In genomic region chr15:65083262-65083701, GRCh38 we compare ENCODE assay signal across 10 cellular contexts. TPM values are rescaled to one million over a fixed set of nuclear protein-coding genes. Genes with fewer than 3 reads are reported as not detected.
DNase-seq lines count a peak whose midpoint lies in the region; ATAC-seq, FAIRE-seq and TF ChIP-seq lines count a peak whose summit lies in the region.
"Had no signal": no experiment of that assay in that cellular context is flagged by ENCODE, and none has a peak within 500 bp of the region (broad histone marks: within the 10 kb centered on the region; RNA-seq: fewer than 3 reads in every experiment).

No MANE protein-coding gene starts in this region.

- no TSS peak for BruUV-seq in K562 (replicated peaks; lab: Mats Ljungman, UMichigan)

- ATAC-seq in K562 (no peak), GM19395 (IDR thresholded peaks at IDR 0.05; ENCODE audit: unreplicated experiment) (no peak)

- peak overlapping the region; percentile 73; the same call in 1 of the 2 replicates for H3K27ac ChIP-seq in HUES64 (ENCODE audit: low read depth, low read length)
- H3K27ac ChIP-seq in K562 (ENCODE audit: extremely low read depth, low read depth, low read length): no peak overlapping the region

- H3K4me1 ChIP-seq in HUES64 (ENCODE audit: insufficient read depth, low read length) (peaks cover 45% of the 10 kb centered on the region), K562 (replicated peaks in 1 of 2; ENCODE audit: control insufficient read depth in 2 of 2, insufficient read depth in 2 of 2, low read length in 2 of 2) (peaks cover 0 to 2% of the 10 kb centered on the region in 2 experiments; a peak in 1 of 5 replicates)

- 5% methylated on average over 7 of the region's 7 CpGs for WGBS in HUES64
- WGBS in K562 (ENCODE audit: insufficient coverage, low coverage, missing lambda C conversion rate): 3% methylated on average over 7 of the region's 7 CpGs

- CTCF ChIA-PET in K562 (lab: Yijun Ruan, JAX; ENCODE audit: low intra/inter-chr PET ratio): interaction anchor here (1.1 to 1.7 kb wide), 2 partner anchors 30 to 352 kb away, joined by 5 to 6 read pairs; no protein-coding TSS in a partner anchor

- TF ChIP-seq POLR2A in K562 (conservative IDR thresholded peaks at IDR 0.05): no peak

- peak; percentile 46 to 67 for TF ChIP-seq RAD21 in K562 (CRISPR knock-in tag; conservative IDR thresholded peaks at IDR 0.05 in 1 of 2, IDR thresholded peaks at IDR 0.05 in 1 of 2)

- H3K9ac ChIP-seq in HUES64 (ENCODE audit: low read depth, low read length): no peak overlapping the region
- H3K9ac ChIP-seq in K562 (ENCODE audit: insufficient read depth in 1 of 2, low read depth in 2 of 2, low read length in 2 of 2): no peak overlapping the region

- intact Hi-C loops in K562 (cut with micrococcal nuclease): no loop called here

- H4K20me1 ChIP-seq in K562 (replicated peaks; ENCODE audit: control insufficient read depth, insufficient read depth, low read length): peaks cover 8% of the 10 kb centered on the region

- H3K9me1 ChIP-seq in K562 (ENCODE audit: control insufficient read depth, insufficient read depth, low read length): no peaks in the 10 kb centered on the region

- no peaks in the 10 kb centered on the region for H3K36me3 ChIP-seq in HUES64 (ENCODE audit: insufficient read depth, low read length)
- no peaks in the 10 kb centered on the region for H3K36me3 ChIP-seq in K562 (ENCODE audit: control insufficient read depth, insufficient read depth, low read length)

- in situ Hi-C loops in K562 (cut with MboI): no loop called here

- H2AFZ ChIP-seq in K562 (ENCODE audit: low read depth, low read length): no peak overlapping the region

- POLR2A ChIA-PET in K562 (lab: Yijun Ruan, JAX): interaction anchor here (0.6 to 2.6 kb wide), 3 partner anchors 14 to 1663 kb away, joined by 3 to 7 read pairs (median 4); partner anchors contain the start of gene RNU5B-1

- DNase-seq in K562 (ENCODE audit: extremely low read depth in 1 of 4, low spot score in 3 of 4) (peak in 1 of 4 experiments; percentile 17), iris pigment epithelial cell (ENCODE audit: low read depth) (peak; percentile 55), superior temporal gyrus (ENCODE audit: extremely low spot score) (peak; percentile 63), DMS53 (lab: John Stamatoyannopoulos, UW) (no peak)
- no peak for DNase-seq in activated effector memory CD4-positive, alpha-beta T cell treated with anti-CD3 and anti-CD28 coated beads, Interleukin-2, amount 50 U/mL, for 16 hours
- DNase-seq: central memory CD4-positive, alpha-beta T cell had no signal

- H3K79me2 ChIP-seq in K562 (ENCODE audit: control insufficient read depth, insufficient read depth, low read length): no peaks in the 10 kb centered on the region

- H3K27me3 ChIP-seq in HUES64 (ENCODE audit: insufficient read depth, low read length) (peaks cover 11% of the 10 kb centered on the region; the same call in 1 of the 2 replicates), K562 (ENCODE audit: control insufficient read depth in 2 of 2, insufficient read depth in 2 of 2, low read length in 2 of 2) (peaks cover 31 to 66% of the 10 kb centered on the region in 2 experiments)

- peak overlapping the region; percentile 17 for H3K4me3 ChIP-seq in HUES64 (ENCODE audit: low read length)
- no peak overlapping the region for H3K4me3 ChIP-seq in K562

- peak; percentile 15 for FAIRE-seq in K562 (lab: Jason Lieb, UNC)

- TF ChIP-seq CTCF in K562 (IDR thresholded peaks at IDR 0.05 in 2 of 3, conservative IDR thresholded peaks at IDR 0.05 in 1 of 3; ENCODE audit: insufficient read depth in 2 of 3, low read depth in 1 of 3, low read length in 3 of 3): peak; percentile 31 to 59 (median 32); a peak in 5 of 6 replicates

- H3K9me3 ChIP-seq in HUES64 (ENCODE audit: insufficient read depth, low read depth, low read length): no peaks in the 10 kb centered on the region
- H3K9me3 ChIP-seq in K562 (replicated peaks; ENCODE audit: control insufficient read depth, insufficient read depth, low read depth, low read length): no peaks in the 10 kb centered on the region

- H3K4me2 ChIP-seq in K562 (ENCODE audit: insufficient read depth, low read length): no peak overlapping the region

- no peak for TF ChIP-seq EP300 in K562 (IDR thresholded peaks at IDR 0.05; ENCODE audit: low read length)

RNA-seq across cellular contexts. Expression of gene KBTBD13, which starts 6.7 kb away (rescaled TPM):
- polyA plus RNA-seq in HUES64 (2013, experiment 1 of 2): not detected
- not detected for polyA plus RNA-seq in HUES64 (2013, experiment 2 of 2)
- total RNA-seq in K562 (2011; cell fraction: chromatin; rRNA removed; ENCODE audit: low replicate concordance): 0.16 TPM in 1 of 2 replicates, not detected in the other
- total RNA-seq in K562 (2011; cell fraction: nucleolus; rRNA removed): 0.13 and 0.17 TPM in 2 replicates
- total RNA-seq in K562 (2011; cell fraction: nucleoplasm; rRNA removed): 0.15 TPM in 1 of 2 replicates, not detected in the other
- total RNA-seq in K562 (2014; rRNA removed) (0.09 TPM in 1 of 2 replicates, not detected in the other), K562 (2014; rRNA removed; fragmentation: Illumina TruSeq; extraction: Trizol) (0.06 and 0.07 TPM in 2 replicates), K562 (2015; rRNA removed; fragmentation: Illumina TruSeq; extraction: Trizol) (not detected in 2 replicates), K562 (2021) (0.11 and 0.13 TPM in 2 replicates)
- polyA plus RNA-seq in K562 (2011; rRNA removed) (not detected in 2 replicates), K562 (2014; fragmentation: Illumina TruSeq; extraction: Trizol) (0.04 and 0.10 TPM in 2 replicates), K562 (2014; fragmentation: Nextera tagmentation; extraction: Ambion mirVana) (under 1 TPM in 1 of 2 experiments, not detected in 1; 0.07 TPM), K562 (2014; rRNA removed) (0.12 and 0.22 TPM in 2 replicates)
- 0.03 and 0.04 TPM in 2 replicates for polyA plus RNA-seq in K562 (2011; cell fraction: cytosol; rRNA removed)
- polyA plus RNA-seq in K562 (2011; cell fraction: nucleus; rRNA removed): 0.04 TPM in 1 of 2 replicates, not detected in the other
- polyA plus RNA-seq in K562 (2012): 0.06 and 0.09 TPM in 2 replicates
- polyA minus RNA-seq in K562 (2011; rRNA and poly(A)+ RNA removed): 0.07 TPM in 1 of 2 replicates, not detected in the other
- polyA minus RNA-seq in K562 (2011; cell fraction: cytosol; rRNA and poly(A)+ RNA removed): not detected in 2 replicates
- polyA minus RNA-seq in K562 (2011; cell fraction: nucleus; rRNA and poly(A)+ RNA removed): 0.13 TPM in 1 of 2 replicates, not detected in the other
- total RNA-seq: liver had no signal
- polyA plus RNA-seq: IgD-negative memory B cell, liver had no signal

RNA-seq across cellular contexts. Expression of gene RASL12, which starts 15.5 kb away (rescaled TPM):
- polyA plus RNA-seq in HUES64 (2013, experiment 1 of 2): 8.9 TPM
- polyA plus RNA-seq in HUES64 (2013, experiment 2 of 2): 10.0 TPM
- not detected in 2 replicates for total RNA-seq in K562 (2011; cell fraction: chromatin; rRNA removed; ENCODE audit: low replicate concordance)
- not detected in 2 replicates for total RNA-seq in K562 (2011; cell fraction: nucleolus; rRNA removed)
- total RNA-seq in K562 (2011; cell fraction: nucleoplasm; rRNA removed): not detected in 2 replicates
- not detected in 2 replicates for total RNA-seq in K562 (2014; rRNA removed)
- not detected in 2 replicates for total RNA-seq in K562 (2014; rRNA removed; fragmentation: Illumina TruSeq; extraction: Trizol)
- total RNA-seq in K562 (2015; rRNA removed; fragmentation: Illumina TruSeq; extraction: Trizol): not detected in 2 replicates
- not detected in 2 replicates for total RNA-seq in K562 (2021)
- polyA plus RNA-seq in K562 (2011; rRNA removed): not detected in 2 replicates
- not detected in 2 replicates for polyA plus RNA-seq in K562 (2011; cell fraction: cytosol; rRNA removed)
- polyA plus RNA-seq in K562 (2011; cell fraction: nucleus; rRNA removed): 0.06 TPM in 1 of 2 replicates, not detected in the other
- polyA plus RNA-seq in K562 (2012): not detected in 2 replicates
- not detected in 2 replicates for polyA plus RNA-seq in K562 (2014; fragmentation: Illumina TruSeq; extraction: Trizol)
- not detected for polyA plus RNA-seq in K562 (2014; fragmentation: Nextera tagmentation; extraction: Ambion mirVana)
- polyA plus RNA-seq in K562 (2014; rRNA removed): not detected in 2 replicates
- polyA minus RNA-seq in K562 (2011; rRNA and poly(A)+ RNA removed): 0.06 TPM in 1 of 2 replicates, not detected in the other
- polyA minus RNA-seq in K562 (2011; cell fraction: cytosol; rRNA and poly(A)+ RNA removed): not detected in 2 replicates
- not detected in 2 replicates for polyA minus RNA-seq in K562 (2011; cell fraction: nucleus; rRNA and poly(A)+ RNA removed)
- polyA plus RNA-seq: IgD-negative memory B cell had no signal

RNA-seq across cellular contexts. Expression of gene UBAP1L, which starts 31.7 kb away (rescaled TPM):
- polyA plus RNA-seq in HUES64 (2013, experiment 1 of 2): 0.65 TPM
- 0.70 TPM for polyA plus RNA-seq in HUES64 (2013, experiment 2 of 2)
- 6.4 and 11.8 TPM in 2 replicates for total RNA-seq in K562 (2011; cell fraction: chromatin; rRNA removed; ENCODE audit: low replicate concordance)
- total RNA-seq in K562 (2011; cell fraction: nucleolus; rRNA removed): 5.0 and 5.8 TPM in 2 replicates
- total RNA-seq in K562 (2011; cell fraction: nucleoplasm; rRNA removed): 6.7 and 9.3 TPM in 2 replicates
- 0.41 and 0.49 TPM in 2 replicates for total RNA-seq in K562 (2014; rRNA removed)
- total RNA-seq in K562 (2014; rRNA removed; fragmentation: Illumina TruSeq; extraction: Trizol): 0.33 and 0.41 TPM in 2 replicates
- 0.58 and 0.68 TPM in 2 replicates for total RNA-seq in K562 (2015; rRNA removed; fragmentation: Illumina TruSeq; extraction: Trizol)
- total RNA-seq in K562 (2021): 0.71 and 1.0 TPM in 2 replicates
- polyA plus RNA-seq in K562 (2011; rRNA removed): 0.25 and 0.51 TPM in 2 replicates
- 0.10 and 0.24 TPM in 2 replicates for polyA plus RNA-seq in K562 (2011; cell fraction: cytosol; rRNA removed)
- polyA plus RNA-seq in K562 (2011; cell fraction: nucleus; rRNA removed): 1.9 and 2.7 TPM in 2 replicates
- 0.43 and 0.72 TPM in 2 replicates for polyA plus RNA-seq in K562 (2012)
- polyA plus RNA-seq in K562 (2014; fragmentation: Illumina TruSeq; extraction: Trizol): 0.16 and 0.21 TPM in 2 replicates
- not detected for polyA plus RNA-seq in K562 (2014; fragmentation: Nextera tagmentation; extraction: Ambion mirVana)
- 0.44 and 0.70 TPM in 2 replicates for polyA plus RNA-seq in K562 (2014; rRNA removed)
- 0.77 and 1.4 TPM in 2 replicates for polyA minus RNA-seq in K562 (2011; rRNA and poly(A)+ RNA removed)
- 0.27 TPM in 1 of 2 replicates, not detected in the other for polyA minus RNA-seq in K562 (2011; cell fraction: cytosol; rRNA and poly(A)+ RNA removed)
- polyA minus RNA-seq in K562 (2011; cell fraction: nucleus; rRNA and poly(A)+ RNA removed): 1.5 and 2.4 TPM in 2 replicates

RNA-seq across cellular contexts. Expression of gene SLC51B, which starts 38.1 kb away (rescaled TPM):
- polyA plus RNA-seq in HUES64 (2013, experiment 1 of 2): not detected
- polyA plus RNA-seq in HUES64 (2013, experiment 2 of 2): not detected
- total RNA-seq in K562 (2011; cell fraction: chromatin; rRNA removed; ENCODE audit: low replicate concordance): not detected in 2 replicates
- total RNA-seq in K562 (2011; cell fraction: nucleolus; rRNA removed): not detected in 2 replicates
- total RNA-seq in K562 (2011; cell fraction: nucleoplasm; rRNA removed): not detected in 2 replicates
- total RNA-seq in K562 (2014; rRNA removed) (not detected in 2 replicates), K562 (2014; rRNA removed; fragmentation: Illumina TruSeq; extraction: Trizol) (not detected in 2 replicates), K562 (2015; rRNA removed; fragmentation: Illumina TruSeq; extraction: Trizol) (not detected in 2 replicates), K562 (2021) (not detected in 2 replicates)
- polyA plus RNA-seq in K562 (2011; rRNA removed) (not detected in 2 replicates), K562 (2014; fragmentation: Illumina TruSeq; extraction: Trizol) (not detected in 2 replicates), K562 (2014; fragmentation: Nextera tagmentation; extraction: Ambion mirVana) (not detected), K562 (2014; rRNA removed) (not detected in 2 replicates)
- not detected in 2 replicates for polyA plus RNA-seq in K562 (2011; cell fraction: cytosol; rRNA removed)
- polyA plus RNA-seq in K562 (2011; cell fraction: nucleus; rRNA removed): not detected in 2 replicates
- polyA plus RNA-seq in K562 (2012): not detected in 2 replicates
- polyA minus RNA-seq in K562 (2011; rRNA and poly(A)+ RNA removed): not detected in 2 replicates
- not detected in 2 replicates for polyA minus RNA-seq in K562 (2011; cell fraction: cytosol; rRNA and poly(A)+ RNA removed)
- polyA minus RNA-seq in K562 (2011; cell fraction: nucleus; rRNA and poly(A)+ RNA removed): not detected in 2 replicates
- polyA plus RNA-seq: IgD-negative memory B cell had no signal

RNA-seq across cellular contexts. Expression of gene PDCD7, which starts 50.3 kb away (rescaled TPM):
- polyA plus RNA-seq in HUES64 (2013, experiment 1 of 2): 14.2 TPM
- 13.4 TPM for polyA plus RNA-seq in HUES64 (2013, experiment 2 of 2)
- total RNA-seq in K562 (2011; cell fraction: chromatin; rRNA removed; ENCODE audit: low replicate concordance): 23.6 and 32.7 TPM in 2 replicates
- 18.0 TPM in 2 replicates for total RNA-seq in K562 (2011; cell fraction: nucleolus; rRNA removed)
- total RNA-seq in K562 (2011; cell fraction: nucleoplasm; rRNA removed): 23.0 and 29.0 TPM in 2 replicates
- total RNA-seq in K562 (2014; rRNA removed): 16.4 and 18.9 TPM in 2 replicates
- total RNA-seq in K562 (2014; rRNA removed; fragmentation: Illumina TruSeq; extraction: Trizol): 15.8 and 17.1 TPM in 2 replicates
- 15.7 and 18.8 TPM in 2 replicates for total RNA-seq in K562 (2015; rRNA removed; fragmentation: Illumina TruSeq; extraction: Trizol)
- total RNA-seq in K562 (2021): 22.8 and 24.4 TPM in 2 replicates
- polyA plus RNA-seq in K562 (2011; rRNA removed): 20.1 and 21.9 TPM in 2 replicates
- polyA plus RNA-seq in K562 (2011; cell fraction: cytosol; rRNA removed): 13.4 and 15.0 TPM in 2 replicates
- polyA plus RNA-seq in K562 (2011; cell fraction: nucleus; rRNA removed): 11.2 and 14.6 TPM in 2 replicates
- polyA plus RNA-seq in K562 (2012): 18.3 and 20.3 TPM in 2 replicates
- 26.5 and 30.2 TPM in 2 replicates for polyA plus RNA-seq in K562 (2014; fragmentation: Illumina TruSeq; extraction: Trizol)
- 10 to 100 TPM; 11.8 to 12.1 TPM for polyA plus RNA-seq in K562 (2014; fragmentation: Nextera tagmentation; extraction: Ambion mirVana)
- polyA plus RNA-seq in K562 (2014; rRNA removed): 19.1 and 22.9 TPM in 2 replicates
- polyA minus RNA-seq in K562 (2011; rRNA and poly(A)+ RNA removed): 13.9 and 14.7 TPM in 2 replicates
- 12.7 and 15.0 TPM in 2 replicates for polyA minus RNA-seq in K562 (2011; cell fraction: cytosol; rRNA and poly(A)+ RNA removed)
- 5.9 and 8.6 TPM in 2 replicates for polyA minus RNA-seq in K562 (2011; cell fraction: nucleus; rRNA and poly(A)+ RNA removed)

Comparison
In these comparisons a context has a peak if more than half of its experiments do, and no peak if none do; other contexts are left out.
1. DNase-seq: peak in iris pigment epithelial cell (single experiment) and superior temporal gyrus (single experiment); none in DMS53 (single experiment) and activated effector memory CD4-positive, alpha-beta T cell treated with anti-CD3 and anti-CD28 coated beads, Interleukin-2, amount 50 U/mL, for 16 hours (single experiment).